Comparison of ENCODE assay signal across 9 cellular contexts in the genomic region with DNA sequence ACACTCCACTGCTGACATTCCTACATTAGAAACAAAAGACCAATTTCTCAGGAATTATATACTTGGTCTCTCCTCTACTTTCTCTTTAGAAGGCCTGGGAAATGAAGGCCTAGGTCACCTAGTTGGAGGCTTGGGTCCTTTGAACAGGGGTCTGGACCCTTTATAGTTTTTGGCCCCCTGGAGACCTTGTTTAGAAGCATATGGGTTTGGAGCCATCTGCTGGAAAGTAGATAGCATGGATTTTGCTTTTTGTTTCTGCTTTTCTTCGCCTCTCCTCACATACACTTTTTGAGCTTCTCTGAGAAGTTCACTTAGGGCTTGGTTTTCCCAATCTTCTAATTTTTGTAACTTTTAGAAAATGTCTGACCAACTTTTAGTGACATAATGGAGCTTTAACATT.
DNase-seq lines count a peak whose midpoint lies in the region; ATAC-seq and TF ChIP-seq lines count a peak whose summit lies in the region.
"Had no signal": no experiment of that assay in that cellular context is flagged by ENCODE, and none has a peak within 500 bp of the region (broad histone marks: within the 10 kb centered on the region; RNA-seq: fewer than 3 reads in every experiment).

No MANE protein-coding gene starts in this region.

- H3K4me2 ChIP-seq in OCI-LY1 (ENCODE audit: low read length): no peak overlapping the region

- H3K27me3 ChIP-seq in OCI-LY1 (ENCODE audit: insufficient read depth, low read length) (no peaks in the 10 kb centered on the region), vagina (no peaks in the 10 kb centered on the region)

- H3K9ac ChIP-seq in OCI-LY1 (ENCODE audit: low read length): no peak overlapping the region

- no peaks in the 10 kb centered on the region for H4K20me1 ChIP-seq in OCI-LY1 (ENCODE audit: insufficient read depth, low read length)

- intact Hi-C loops in vagina (cut with DNase I): no loop called here

- peaks cover 15% of the 10 kb centered on the region for H3K36me3 Mint-ChIP-seq in neural crest cell (ENCODE audit: low read depth)

- ATAC-seq in GM19395 (IDR thresholded peaks at IDR 0.05; ENCODE audit: unreplicated experiment) (no peak), GM21529 (IDR thresholded peaks at IDR 0.05; ENCODE audit: unreplicated experiment) (no peak)

- no peak overlapping the region for H3K4me3 ChIP-seq in OCI-LY1 (ENCODE audit: low read depth, low read length, poor library complexity, severe bottlenecking)
- H3K4me3 ChIP-seq in epithelial cell of proximal tubule (ENCODE audit: low read depth, low read length): no peak overlapping the region
- H3K4me3 ChIP-seq in vagina: no peak overlapping the region

- H3K79me2 ChIP-seq in OCI-LY1 (ENCODE audit: insufficient read depth, low read length): no peaks in the 10 kb centered on the region

- no peak overlapping the region for H3K4me3 Mint-ChIP-seq in neural crest cell

- no peak for TF ChIP-seq POLR2A in vagina (IDR thresholded peaks at IDR 0.05)

- TF ChIP-seq CTCF in OCI-LY1 (IDR thresholded peaks at IDR 0.05; ENCODE audit: low read length) (peak; percentile 37; the same call in 1 of the 2 replicates), epithelial cell of proximal tubule (conservative IDR thresholded peaks at IDR 0.05; ENCODE audit: low read depth, low read length) (peak; percentile 65), neural crest cell (conservative IDR thresholded peaks at IDR 0.05) (peak; percentile 63), vagina (IDR thresholded peaks at IDR 0.05) (no peak)

- no peaks in the 10 kb centered on the region for H3K9me2 ChIP-seq in OCI-LY1 (ENCODE audit: low read depth, low read length)

- peaks cover 20% of the 10 kb centered on the region for H3K9me3 Mint-ChIP-seq in neural crest cell

- no peaks in the 10 kb centered on the region for H3K36me3 ChIP-seq in OCI-LY1 (ENCODE audit: insufficient read depth, low read length)
- no peaks in the 10 kb centered on the region for H3K36me3 ChIP-seq in vagina

- H3K27ac ChIP-seq in OCI-LY1 (ENCODE audit: low read depth, low read length, poor library complexity, severe bottlenecking): no peak overlapping the region
- H3K27ac ChIP-seq in vagina: no peak overlapping the region

- H3F3A ChIP-seq in OCI-LY1 (ENCODE audit: insufficient read depth, low read length): no peaks in the 10 kb centered on the region

- peak; percentile 37 for DNase-seq in ELR (ENCODE audit: low read depth)
- no peak for DNase-seq in epithelial cell of proximal tubule (ENCODE audit: low read depth)
- no peak for DNase-seq in neural crest cell (ENCODE audit: low read depth, low spot score)
- no peak for DNase-seq in hypothalamus (lab: John Stamatoyannopoulos, UW)
- no peak for DNase-seq in vagina (ENCODE audit: extremely low spot score in 2 of 2)
- DNase-seq: aorta had no signal

- no peaks in the 10 kb centered on the region for H3K27me3 Mint-ChIP-seq in neural crest cell (ENCODE audit: low read depth)

- H2AFZ ChIP-seq in OCI-LY1 (ENCODE audit: low read length): no peak overlapping the region

- no peak overlapping the region for H3K27ac Mint-ChIP-seq in neural crest cell (ENCODE audit: unreplicated experiment)

- no peaks in the 10 kb centered on the region for H3K9me3 ChIP-seq in OCI-LY1 (ENCODE audit: low read length)
- no peaks in the 10 kb centered on the region for H3K9me3 ChIP-seq in vagina

- no peaks in the 10 kb centered on the region for H3K4me1 ChIP-seq in OCI-LY1 (ENCODE audit: insufficient read depth, low read length, severe bottlenecking)
- no peaks in the 10 kb centered on the region for H3K4me1 ChIP-seq in vagina

- no peaks in the 10 kb centered on the region for H3K4me1 Mint-ChIP-seq in neural crest cell

Comparison
In these comparisons a context has a peak if more than half of its experiments do, and no peak if none do; other contexts are left out.
1. CTCF ChIP-seq: peak in OCI-LY1 (single experiment), epithelial cell of proximal tubule (single experiment) and neural crest cell (single experiment); none in vagina (0 of 3).